Comparison of ENCODE assay signal across 28 cellular contexts in genomic region chr10:118775478-118775877, GRCh38. TPM values are rescaled to one million over a fixed set of nuclear protein-coding genes. Genes with fewer than 3 reads are reported as not detected.
DNase-seq lines count a peak whose midpoint lies in the region; ATAC-seq, FAIRE-seq and TF ChIP-seq lines count a peak whose summit lies in the region.
"Had no signal": no experiment of that assay in that cellular context is flagged by ENCODE, and none has a peak within 500 bp of the region (broad histone marks: within the 10 kb centered on the region; RNA-seq: fewer than 3 reads in every experiment).

No MANE protein-coding gene starts in this region.

- CTCF ChIA-PET in HEK293 (lab: Yijun Ruan, JAX): interaction anchor here (0.6 to 1.8 kb wide), 3 partner anchors 10 to 53 kb away, joined by 4 to 5 read pairs (median 4); no protein-coding TSS in a partner anchor
- CTCF ChIA-PET in HepG2 (lab: Yijun Ruan, JAX; ENCODE audit: low intra/inter-chr PET ratio, low total read pairs): no interaction called here

- H3K9me3 Mint-ChIP-seq in CD14-positive monocyte (peaks cover 17 to 49% (median 29%) of the 10 kb centered on the region in 7 donors), mesothelial cell of epicardium (peaks cover 23% of the 10 kb centered on the region)

- H3K36me3 Mint-ChIP-seq in CD14-positive monocyte (peaks cover 0 to 2% of the 10 kb centered on the region in 2 donors), mesothelial cell of epicardium (peaks cover 2% of the 10 kb centered on the region)
- H3K36me3 Mint-ChIP-seq: activated naive CD4-positive, alpha-beta T cell treated with anti-CD3 and anti-CD28 coated beads, Interleukin-2, amount 10 ng/mL, durations not matched to agents 7 days and 5 days; stimulated activated effector memory CD8-positive, alpha-beta T cell treated with anti-CD3 and anti-CD28 coated beads, Interleukin-12 subunit alpha, Interleukin-12 subunit beta, amount 100 ng/mL, for 72 hours had no signal

- ATAC-seq in HepG2: no peak
- ATAC-seq: activated T-cell treated with anti-CD3 and anti-CD28 coated beads, Interleukin-2, amount 50 U/mL, for 4 hours; mucosa of descending colon; stimulated activated effector memory CD8-positive, alpha-beta T cell treated with anti-CD3 and anti-CD28 coated beads, Interleukin-12 subunit alpha, Interleukin-12 subunit beta, amount 100 ng/mL, for 72 hours had no signal

- no peak overlapping the region for H3K4me3 ChIP-seq in HEK293 (ENCODE audit: low read depth, low read length)
- no peak overlapping the region for H3K4me3 ChIP-seq in choroid plexus epithelial cell (ENCODE audit: low read depth, low read length)
- H3K4me3 ChIP-seq in HepG2 (replicated peaks in 1 of 3; ENCODE audit: insufficient read depth in 1 of 3, low read depth in 2 of 3, low read length in 3 of 3): no peak overlapping the region
- H3K4me3 ChIP-seq: esophagus muscularis mucosa, mucosa of descending colon, suprapubic skin had no signal

- no peak for FAIRE-seq in HepG2 (lab: Jason Lieb, UNC)
- FAIRE-seq: G401.6, small intestine had no signal

- TF ChIP-seq POLR2A in HepG2 (IDR thresholded peaks at IDR 0.05; ENCODE audit: insufficient read depth in 1 of 2, low read depth in 2 of 2, low read length in 2 of 2): no peak

- DNase-seq in CD14-positive monocyte (ENCODE audit: low spot score) (no peak), choroid plexus epithelial cell (ENCODE audit: low read depth) (peak; percentile 35), HepG2 (ENCODE audit: low spot score) (no peak), cerebellar nuclear complex (lab: John Stamatoyannopoulos, UW) (no peak), NCI-H774 (lab: John Stamatoyannopoulos, UW) (no peak), mesothelial cell of epicardium (ENCODE audit: low spot score in 2 of 2, unreplicated experiment in 2 of 2) (no peak)
- DNase-seq in activated effector memory CD4-positive, alpha-beta T cell treated with anti-CD3 and anti-CD28 coated beads, Interleukin-2, amount 50 U/mL, for 16 hours: no peak
- DNase-seq: activated CD4-positive, alpha-beta T cell treated with anti-CD3 and anti-CD28 coated beads for 1 hour; activated naive CD4-positive, alpha-beta T cell treated with anti-CD3 and anti-CD28 coated beads, Interleukin-2, amount 10 ng/mL, durations not matched to agents 7 days and 5 days; activated T-cell treated with anti-CD3 and anti-CD28 coated beads, Interleukin-2, amount 50 U/mL, for 4 hours; C1 segment of cervical spinal cord; glutamatergic neuron; HCEC 1CT; mucosa of descending colon; NCI-H1092; NCI-H187 treated with DMSO at 0.1 percent for 48 hours; NCI-H2227 treated with DMSO at 0.1 percent for 48 hours; nephron progenitor cell; SHP77; small intestine; stimulated activated CD4-positive, alpha-beta T cell treated with anti-CD3 and anti-CD28 coated beads, Interleukin-2, amount 100 ng/mL, for 24 hours; T-helper 1 cell had no signal

- H2AFZ ChIP-seq in HepG2 (ENCODE audit: low read length): no peak overlapping the region

- POLR2A ChIA-PET in HEK293 (lab: Yijun Ruan, JAX): interaction anchor here (0.6 kb wide), 1 partner anchor 10 kb away, joined by 9 read pairs; no protein-coding TSS in a partner anchor
- POLR2A ChIA-PET in HepG2 (lab: Yijun Ruan, JAX): no interaction called here

- H3K4me1 ChIP-seq in HEK293 (ENCODE audit: control insufficient read depth, insufficient read depth, low read length) (no peaks in the 10 kb centered on the region), HepG2 (ENCODE audit: insufficient read depth, low read length) (no peaks in the 10 kb centered on the region)
- H3K4me1 ChIP-seq: esophagus muscularis mucosa had no signal

- no peaks in the 10 kb centered on the region for H3K36me3 ChIP-seq in HEK293 (ENCODE audit: control insufficient read depth in 2 of 2, insufficient read depth in 1 of 2, low read length in 2 of 2)
- no peaks in the 10 kb centered on the region for H3K36me3 ChIP-seq in HepG2 (replicated peaks in 1 of 2; ENCODE audit: control insufficient read depth in 1 of 2, insufficient read depth in 2 of 2, low read length in 2 of 2)
- H3K36me3 ChIP-seq: esophagus muscularis mucosa, suprapubic skin had no signal

- peaks cover 2 to 6% (median 2%) of the 10 kb centered on the region in 3 donors for H3K27me3 Mint-ChIP-seq in CD14-positive monocyte (ENCODE audit: low read depth in 3 of 3)
- no peaks in the 10 kb centered on the region for H3K27me3 Mint-ChIP-seq in mesothelial cell of epicardium (ENCODE audit: low read depth)
- H3K27me3 Mint-ChIP-seq: progenitor cell of endocrine pancreas had no signal

- TF ChIP-seq RAD21 in HepG2 (CRISPR knock-in tag; IDR thresholded peaks at IDR 0.05): no peak

- H3K4me2 ChIP-seq in HepG2 (ENCODE audit: low read depth, low read length): no peak overlapping the region

- no TSS peak for BruUV-seq in HepG2 (replicated peaks; lab: Mats Ljungman, UMichigan)

- no peaks in the 10 kb centered on the region for H4K20me1 ChIP-seq in HepG2 (ENCODE audit: insufficient read depth, low read length)

- TF ChIP-seq EP300 in HepG2 (IDR thresholded peaks at IDR 0.05; ENCODE audit: low read depth in 2 of 2, low read length in 2 of 2): no peak
- no peak for TF ChIP-seq EP300 in HepG2 (CRISPR knock-in tag; IDR thresholded peaks at IDR 0.05; ENCODE audit: borderline replicate concordance)

- H3K4me3 Mint-ChIP-seq in CD14-positive monocyte (no peak overlapping the region), mesothelial cell of epicardium (no peak overlapping the region)
- H3K4me3 Mint-ChIP-seq: activated naive CD4-positive, alpha-beta T cell treated with anti-CD3 and anti-CD28 coated beads, Interleukin-2, amount 10 ng/mL, durations not matched to agents 7 days and 5 days; activated T-cell treated with anti-CD3 and anti-CD28 coated beads, Interleukin-2, amount 50 U/mL, for 4 hours; nephron progenitor cell; stimulated activated effector memory CD8-positive, alpha-beta T cell treated with anti-CD3 and anti-CD28 coated beads, Interleukin-12 subunit alpha, Interleukin-12 subunit beta, amount 100 ng/mL, for 72 hours had no signal

- intact Hi-C loops in CD14-positive monocyte (cut with micrococcal nuclease) (no loop called here), HepG2 (cut with micrococcal nuclease; ENCODE audit: unreplicated experiment) (no loop called here)

- H3K9me3 ChIP-seq in HEK293 (ENCODE audit: control insufficient read depth, insufficient read depth, low read depth, low read length) (no peaks in the 10 kb centered on the region), HepG2 (ENCODE audit: low read length) (0 out of 2 replicates have a peak, but pooled peaks cover 10% of the 10 kb centered on the region)
- H3K9me3 ChIP-seq: esophagus muscularis mucosa, suprapubic skin had no signal

- H3K9ac ChIP-seq in HepG2 (ENCODE audit: insufficient read depth, low read depth, low read length): no peak overlapping the region

- WGBS in HepG2 (ENCODE audit: low lambda C conversion rate): 19% methylated on average over 7 of the region's 7 CpGs

- peak; percentile 24 for TF ChIP-seq CTCF in CD14-positive monocyte (IDR thresholded peaks at IDR 0.05)
- no peak for TF ChIP-seq CTCF in HEK293 (tag by site-specific recombination; IDR thresholded peaks at IDR 0.05)
- TF ChIP-seq CTCF in choroid plexus epithelial cell (conservative IDR thresholded peaks at IDR 0.05; ENCODE audit: low read depth, low read length): peak; percentile 46
- no peak for TF ChIP-seq CTCF in HepG2 (CRISPR knock-in tag; IDR thresholded peaks at IDR 0.05)
- no peak for TF ChIP-seq CTCF in mesothelial cell of epicardium (IDR thresholded peaks at IDR 0.05; ENCODE audit: unreplicated experiment)

- H3K27ac Mint-ChIP-seq in CD14-positive monocyte: peak overlapping the region in 1 of 7 donors; percentile 33
- H3K27ac Mint-ChIP-seq in mesothelial cell of epicardium: no peak overlapping the region
- H3K27ac Mint-ChIP-seq: activated naive CD4-positive, alpha-beta T cell treated with anti-CD3 and anti-CD28 coated beads, Interleukin-2, amount 10 ng/mL, durations not matched to agents 7 days and 5 days; nephron progenitor cell; progenitor cell of endocrine pancreas; stimulated activated effector memory CD8-positive, alpha-beta T cell treated with anti-CD3 and anti-CD28 coated beads, Interleukin-12 subunit alpha, Interleukin-12 subunit beta, amount 100 ng/mL, for 72 hours had no signal

- H3K27me3 ChIP-seq in HepG2 (ENCODE audit: control insufficient read depth in 1 of 2, insufficient read depth in 2 of 2, low read length in 2 of 2): no peaks in the 10 kb centered on the region; a peak in 1 of 5 replicates
- H3K27me3 ChIP-seq: esophagus muscularis mucosa, suprapubic skin had no signal

- no peaks in the 10 kb centered on the region for H3K79me2 ChIP-seq in HepG2 (ENCODE audit: insufficient read depth, low read length)

- in situ Hi-C loops in HepG2 (cut with HindIII; ENCODE audit: extremely low pct_ligation_motif_present, low pct_unique_long_range_greater_than_20kb): no loop called here

- H3K4me1 Mint-ChIP-seq in CD14-positive monocyte: peaks cover 10% of the 10 kb centered on the region
- H3K4me1 Mint-ChIP-seq in mesothelial cell of epicardium: peaks cover 4% of the 10 kb centered on the region
- H3K4me1 Mint-ChIP-seq: nephron progenitor cell; stimulated activated effector memory CD8-positive, alpha-beta T cell treated with anti-CD3 and anti-CD28 coated beads, Interleukin-12 subunit alpha, Interleukin-12 subunit beta, amount 100 ng/mL, for 72 hours had no signal

- H3K27ac ChIP-seq in HEK293 (ENCODE audit: extremely low read depth, low read depth, low read length) (no peak overlapping the region), HepG2 (ENCODE audit: extremely low read length, insufficient read depth, low read length) (no peak overlapping the region)
- H3K27ac ChIP-seq: esophagus muscularis mucosa, suprapubic skin had no signal

RNA-seq across cellular contexts. Expression of gene CACUL1, which starts 20.7 kb away (rescaled TPM):
- polyA plus RNA-seq in CD14-positive monocyte (10 to 100 TPM; 38.8 to 50.8 TPM), HepG2 (2011; rRNA removed) (10.6 and 14.2 TPM in 2 replicates)
- total RNA-seq in HepG2 (2016; rRNA removed; fragmentation: Illumina TruSeq; extraction: Trizol) (31.0 and 43.6 TPM in 2 replicates), mesothelial cell of epicardium (63.7 to 65.0 TPM (median 63.9 TPM) in 3 replicates)
- total RNA-seq in HepG2 (2016; cell fraction: cytosol; rRNA removed; fragmentation: Illumina TruSeq; extraction: Trizol; ENCODE audit: low read depth): 9.3 and 13.6 TPM in 2 replicates
- total RNA-seq in HepG2 (2016; cell fraction: insoluble cytoplasmic fraction; rRNA removed; fragmentation: Illumina TruSeq; extraction: Trizol): 29.9 and 40.9 TPM in 2 replicates
- total RNA-seq in HepG2 (2016; cell fraction: membrane; rRNA removed; fragmentation: Illumina TruSeq; extraction: Trizol): 23.6 and 25.5 TPM in 2 replicates
- total RNA-seq in HepG2 (2016; cell fraction: nucleus; rRNA removed; fragmentation: Illumina TruSeq; extraction: Trizol): 35.3 and 37.2 TPM in 2 replicates
- polyA plus RNA-seq in HepG2 (2011; cell fraction: cytosol; rRNA removed): 3.9 and 5.9 TPM in 2 replicates
- 6.9 and 7.8 TPM in 2 replicates for polyA plus RNA-seq in HepG2 (2011; cell fraction: nucleus; rRNA removed)
- 8.3 and 12.1 TPM in 2 replicates for polyA plus RNA-seq in HepG2 (2012)
- 2.5 and 3.3 TPM in 2 replicates for polyA plus RNA-seq in HepG2 (2016; cell fraction: cytosol; fragmentation: Illumina TruSeq; extraction: Trizol; ENCODE audit: low read depth)
- 18.3 and 18.5 TPM in 2 replicates for polyA plus RNA-seq in HepG2 (2016; cell fraction: insoluble cytoplasmic fraction; fragmentation: Illumina TruSeq; extraction: Trizol; ENCODE audit: low read depth)
- polyA plus RNA-seq in HepG2 (2016; cell fraction: membrane; fragmentation: Illumina TruSeq; extraction: Trizol; ENCODE audit: low read depth): 7.7 and 8.5 TPM in 2 replicates
- 15.3 and 21.2 TPM in 2 replicates for polyA plus RNA-seq in HepG2 (2016; cell fraction: nucleus; fragmentation: Illumina TruSeq; extraction: Trizol; ENCODE audit: insufficient read depth, low read depth)
- polyA minus RNA-seq in HepG2 (2011; rRNA and poly(A)+ RNA removed; ENCODE audit: low replicate concordance): 11.8 and 27.1 TPM in 2 replicates
- 18.8 and 27.1 TPM in 2 replicates for polyA minus RNA-seq in HepG2 (2011; cell fraction: cytosol; rRNA and poly(A)+ RNA removed)
- polyA minus RNA-seq in HepG2 (2011; cell fraction: nucleus; rRNA and poly(A)+ RNA removed): 35.0 and 37.0 TPM in 2 replicates

Comparison
In these comparisons a context has a peak if more than half of its experiments do, and no peak if none do; other contexts are left out.
1. CTCF ChIP-seq: peak in CD14-positive monocyte (single experiment) and choroid plexus epithelial cell (single experiment); none in HEK293 (single experiment), HepG2 (single experiment) and mesothelial cell of epicardium (single experiment).